In genomic region chr2:11292464-11293255, GRCh38 we compare ENCODE assay signal across 11 cellular contexts. TPM values are rescaled to one million over a fixed set of nuclear protein-coding genes. Genes with fewer than 3 reads are reported as not detected.
DNase-seq lines count a peak whose midpoint lies in the region; ATAC-seq, FAIRE-seq and TF ChIP-seq lines count a peak whose summit lies in the region.
"Had no signal": no experiment of that assay in that cellular context is flagged by ENCODE, and none has a peak within 500 bp of the region (broad histone marks: within the 10 kb centered on the region; RNA-seq: fewer than 3 reads in every experiment).

No MANE protein-coding gene starts in this region.

- H3K4me3 ChIP-seq in ACC112 (ENCODE audit: low read depth, low read length) (no peak overlapping the region), astrocyte (ENCODE audit: insufficient read depth, low read depth, low read length) (no peak overlapping the region)
- no peak overlapping the region for H3K4me3 ChIP-seq in CD8-positive, alpha-beta T cell (ENCODE audit: low read depth, low read length)

- ATAC-seq in GM21390 (IDR thresholded peaks at IDR 0.05; ENCODE audit: unreplicated experiment): no peak
- no peak for ATAC-seq in CD8-positive, alpha-beta T cell
- no peak for ATAC-seq in GM21737 (IDR thresholded peaks at IDR 0.05; ENCODE audit: unreplicated experiment)

- DNase-seq in HT1080 (ENCODE audit: low read depth) (peak; percentile 19), astrocyte (ENCODE audit: low read depth) (peak; percentile 72), kidney tubule cell (ENCODE audit: low spot score) (peak; percentile 38), NCI-H774 (lab: John Stamatoyannopoulos, UW) (no peak)
- no peak for DNase-seq in CD8-positive, alpha-beta T cell
- DNase-seq: activated CD4-positive, alpha-beta T cell treated with anti-CD3 and anti-CD28 coated beads for 4 hours; NCI-H2227 treated with DMSO at 0.1 percent for 48 hours had no signal

- peaks cover 13% of the 10 kb centered on the region for H3K4me1 Mint-ChIP-seq in astrocyte (ENCODE audit: low read depth, unreplicated experiment)
- H3K4me1 Mint-ChIP-seq in CD8-positive, alpha-beta T cell (ENCODE audit: low read depth): peaks cover 26% of the 10 kb centered on the region

- H3K27me3 ChIP-seq in ACC112 (ENCODE audit: insufficient read depth, low read length) (no peaks in the 10 kb centered on the region), astrocyte (ENCODE audit: insufficient read depth, low read length) (no peaks in the 10 kb centered on the region)
- H3K27me3 ChIP-seq in CD8-positive, alpha-beta T cell (ENCODE audit: insufficient read depth, low read length): no peaks in the 10 kb centered on the region

- H3K27ac ChIP-seq in ACC112 (ENCODE audit: low read depth, low read length) (0 out of 2 replicates have a peak overlapping the region, but pooled peaks have one; percentile 7), astrocyte (ENCODE audit: low read depth, low read length) (no peak overlapping the region)
- no peak overlapping the region for H3K27ac ChIP-seq in CD8-positive, alpha-beta T cell (ENCODE audit: low read depth, low read length)

- FAIRE-seq in astrocyte (lab: Jason Lieb, UNC): no peak

- no peak overlapping the region for H3K4me3 Mint-ChIP-seq in astrocyte (ENCODE audit: unreplicated experiment)
- H3K4me3 Mint-ChIP-seq in CD8-positive, alpha-beta T cell: no peak overlapping the region
- H3K4me3 Mint-ChIP-seq: central memory CD8-positive, alpha-beta T cell had no signal

- H3K36me3 ChIP-seq in ACC112 (ENCODE audit: insufficient read depth, low read length) (no peaks in the 10 kb centered on the region), astrocyte (ENCODE audit: insufficient read depth, low read length) (no peaks in the 10 kb centered on the region)
- no peaks in the 10 kb centered on the region for H3K36me3 ChIP-seq in CD8-positive, alpha-beta T cell (ENCODE audit: insufficient read depth, low read length)

- H3K9ac ChIP-seq in astrocyte (ENCODE audit: low read length): no peak overlapping the region

- peaks cover 38% of the 10 kb centered on the region for H4K20me1 ChIP-seq in astrocyte (ENCODE audit: insufficient read depth, low read length)

- no peaks in the 10 kb centered on the region for H3K9me3 Mint-ChIP-seq in astrocyte (ENCODE audit: unreplicated experiment)
- H3K9me3 Mint-ChIP-seq in CD8-positive, alpha-beta T cell: no peaks in the 10 kb centered on the region
- H3K9me3 Mint-ChIP-seq: central memory CD8-positive, alpha-beta T cell had no signal

- H3K9me3 ChIP-seq in astrocyte (ENCODE audit: insufficient read depth, low read depth, low read length): no peaks in the 10 kb centered on the region
- H3K9me3 ChIP-seq in CD8-positive, alpha-beta T cell (ENCODE audit: low read length): no peaks in the 10 kb centered on the region

- no peak overlapping the region for H3K4me2 ChIP-seq in astrocyte (ENCODE audit: low read length)

- no peaks in the 10 kb centered on the region for H3K36me3 Mint-ChIP-seq in astrocyte (ENCODE audit: low read depth, unreplicated experiment)
- H3K36me3 Mint-ChIP-seq in CD8-positive, alpha-beta T cell: no peaks in the 10 kb centered on the region

- TF ChIP-seq CTCF in astrocyte (IDR thresholded peaks at IDR 0.05; ENCODE audit: insufficient read depth, low read depth, low read length): no peak
- no peak for TF ChIP-seq CTCF in CD8-positive, alpha-beta T cell (IDR thresholded peaks at IDR 0.05)

- H3K4me1 ChIP-seq in ACC112 (ENCODE audit: control insufficient read depth, insufficient read depth, low read length, unreplicated experiment) (peaks cover 6% of the 10 kb centered on the region), astrocyte (ENCODE audit: insufficient read depth, low read length) (no peaks in the 10 kb centered on the region)
- no peaks in the 10 kb centered on the region for H3K4me1 ChIP-seq in CD8-positive, alpha-beta T cell (ENCODE audit: insufficient read depth, low read length)

- H3K27ac Mint-ChIP-seq in astrocyte (ENCODE audit: unreplicated experiment): peak overlapping the region; percentile 44
- no peak overlapping the region for H3K27ac Mint-ChIP-seq in CD8-positive, alpha-beta T cell

- intact Hi-C loops in CD8-positive, alpha-beta T cell (cut with DNase I, micrococcal nuclease): no loop called here

- CTCF ChIA-PET in CD8-positive, alpha-beta T cell (lab: Charles Lee): no interaction called here

- no peaks in the 10 kb centered on the region for H3K27me3 Mint-ChIP-seq in astrocyte (ENCODE audit: low read depth, unreplicated experiment)
- H3K27me3 Mint-ChIP-seq in CD8-positive, alpha-beta T cell (ENCODE audit: low read depth): no peaks in the 10 kb centered on the region
- H3K27me3 Mint-ChIP-seq: central memory CD8-positive, alpha-beta T cell had no signal

- H3K79me2 ChIP-seq in ACC112 (ENCODE audit: control insufficient read depth, insufficient read depth, low read length, unreplicated experiment) (peaks cover 74% of the 10 kb centered on the region), astrocyte (ENCODE audit: insufficient read depth, low read length) (peaks cover 97% of the 10 kb centered on the region)

- H2AFZ ChIP-seq in ACC112 (ENCODE audit: low read length, unreplicated experiment) (no peak overlapping the region), astrocyte (ENCODE audit: low read depth, low read length) (no peak overlapping the region)

- POLR2A ChIA-PET in CD8-positive, alpha-beta T cell (lab: Charles Lee): no interaction called here

RNA-seq across cellular contexts. Expression of gene ROCK2, which starts 51.8 kb away (rescaled TPM):
- total RNA-seq in HT1080 (2014; rRNA removed; shearing (Covaris generic)): 19.5 and 20.6 TPM in 2 replicates
- polyA plus RNA-seq in HT1080 (2015; cell fraction: cytosol; rRNA removed): 9.9 and 14.0 TPM in 2 replicates
- 14.3 and 14.6 TPM in 2 replicates for polyA plus RNA-seq in HT1080 (2015; cell fraction: nucleus; rRNA removed)
- 39.4 and 45.1 TPM in 2 replicates for total RNA-seq in astrocyte
- 1 to 10 TPM; 4.1 to 5.7 TPM for total RNA-seq in CD8-positive, alpha-beta T cell

Comparison
In these comparisons a context has a peak if more than half of its experiments do, and no peak if none do; other contexts are left out.
1. DNase-seq: peak in HT1080 (single experiment), astrocyte (single experiment) and kidney tubule cell (single experiment); none in CD8-positive, alpha-beta T cell (0 of 7) and NCI-H774 (single experiment).